ENCODE assay signal across 8 cellular contexts in genomic region chr17:17836818-17837379, GRCh38. TPM values are rescaled to one million over a fixed set of nuclear protein-coding genes. Genes with fewer than 3 reads are reported as not detected.
DNase-seq lines count a peak whose midpoint lies in the region; ATAC-seq and TF ChIP-seq lines count a peak whose summit lies in the region.

SREBF1 (minus strand) TSS chr17:17836986; CDS start chr17:17836817, 169 bp downstream.

- peaks cover 74% of the 10 kb centered on the region for H3K4me1 Mint-ChIP-seq in activated T-cell treated with anti-CD3 and anti-CD28 coated beads, Interleukin-2, amount 50 U/mL, for 24 hours (ENCODE audit: low read depth)
- H3K4me1 Mint-ChIP-seq in naive B cell: peaks cover 41 to 72% (median 69%) of the 10 kb centered on the region in 3 donors

- DNase-seq in NCI-H2081 (lab: John Stamatoyannopoulos, UW): peak; percentile 31 to 43
- DNase-seq in NCI-H2081 treated with DMSO at 0.1 percent for 48 hours (lab: John Stamatoyannopoulos, UW): no peak
- peak; percentile 77 for DNase-seq in NCI-H748 (lab: John Stamatoyannopoulos, UW; ENCODE audit: unreplicated experiment)
- peak; percentile 79 for DNase-seq in activated T-cell treated with anti-CD3 and anti-CD28 coated beads, Interleukin-2, amount 50 U/mL, for 24 hours
- DNase-seq in esophagus muscularis mucosa (ENCODE audit: extremely low spot score): no peak
- peak; percentile 60 for DNase-seq in naive B cell
- peak in 36 of 49 donors; percentile 29 to 83 (median 54) for DNase-seq in substantia nigra (lab: John Stamatoyannopoulos, UW)

- no peaks in the 10 kb centered on the region for H3K9me3 ChIP-seq in esophagus muscularis mucosa

- peaks cover 37% of the 10 kb centered on the region for H3K36me3 Mint-ChIP-seq in activated T-cell treated with anti-CD3 and anti-CD28 coated beads, Interleukin-2, amount 50 U/mL, for 24 hours (ENCODE audit: low read depth)
- no peaks in the 10 kb centered on the region for H3K36me3 Mint-ChIP-seq in naive B cell

- no peak for TF ChIP-seq EP300 in esophagus muscularis mucosa (IDR thresholded peaks at IDR 0.05)

- H3K27ac ChIP-seq in esophagus muscularis mucosa (replicated peaks in 1 of 4) (peak within 1 kb of the TSS; percentile 95 to 100 (median 99)), substantia nigra (ENCODE audit: low read depth, low read length, poor library complexity, severe bottlenecking) (peak within 1 kb of the TSS; percentile 97)

- intact Hi-C loops in esophagus muscularis mucosa (cut with DNase I): no loop called here

- WGBS in esophagus muscularis mucosa: 0% methylated on average over 10 of the region's 52 CpGs

- peak within 1 kb of the TSS; percentile 71 to 97 (median 87) for H3K4me3 ChIP-seq in esophagus muscularis mucosa

- H3K4me1 ChIP-seq in esophagus muscularis mucosa: peaks cover 65 to 93% (median 89%) of the 10 kb centered on the region in 4 donors

- ATAC-seq in HG02588 (IDR thresholded peaks at IDR 0.05; ENCODE audit: unreplicated experiment): peak; percentile 23
- peak; percentile 34 to 35 for ATAC-seq in naive B cell (ENCODE audit: low read depth in 2 of 2)

- TF ChIP-seq POLR2A in esophagus muscularis mucosa (IDR thresholded peaks at IDR 0.05; ENCODE audit: low read depth): no peak

- no peaks in the 10 kb centered on the region for H3K9me3 Mint-ChIP-seq in activated T-cell treated with anti-CD3 and anti-CD28 coated beads, Interleukin-2, amount 50 U/mL, for 24 hours
- no peaks in the 10 kb centered on the region for H3K9me3 Mint-ChIP-seq in naive B cell

- H3K27me3 ChIP-seq in esophagus muscularis mucosa: no peaks in the 10 kb centered on the region

- no peaks in the 10 kb centered on the region for H3K36me3 ChIP-seq in esophagus muscularis mucosa

- H3K27me3 Mint-ChIP-seq in activated T-cell treated with anti-CD3 and anti-CD28 coated beads, Interleukin-2, amount 50 U/mL, for 24 hours: no peaks in the 10 kb centered on the region
- H3K27me3 Mint-ChIP-seq in naive B cell: no peaks in the 10 kb centered on the region

- peak within 1 kb of the TSS; percentile 94 for H3K4me3 Mint-ChIP-seq in activated T-cell treated with anti-CD3 and anti-CD28 coated beads, Interleukin-2, amount 50 U/mL, for 24 hours
- peak within 1 kb of the TSS; percentile 85 to 97 (median 92) for H3K4me3 Mint-ChIP-seq in naive B cell

- TF ChIP-seq CTCF in esophagus muscularis mucosa (IDR thresholded peaks at IDR 0.05): no peak

- H3K27ac Mint-ChIP-seq in activated T-cell treated with anti-CD3 and anti-CD28 coated beads, Interleukin-2, amount 50 U/mL, for 24 hours: peak within 1 kb of the TSS; percentile 97
- peak within 1 kb of the TSS; percentile 98 to 100 (median 100) for H3K27ac Mint-ChIP-seq in naive B cell

RNA-seq across cellular contexts. Expression of gene SREBF1, which starts in this region (rescaled TPM):
- 10 to 100 TPM; 28.1 to 62.6 (median 39.7) TPM for total RNA-seq in esophagus muscularis mucosa
- polyA plus RNA-seq in naive B cell (ENCODE audit: low read depth in 6 of 6): 10 to 100 TPM in 1 of 6 donors, 1 to 10 TPM in 5; 4.8 to 10.0 (median 5.4) TPM

Comparison
In these comparisons a context has a peak if more than half of its experiments do, and no peak if none do; other contexts are left out.
1. DNase-seq: peak in NCI-H2081 (2 of 2), NCI-H748 (single experiment), activated T-cell treated with anti-CD3 and anti-CD28 coated beads, Interleukin-2, amount 50 U/mL, for 24 hours (single experiment), naive B cell (single experiment) and substantia nigra (36 of 49); none in NCI-H2081 treated with DMSO at 0.1 percent for 48 hours (single experiment) and esophagus muscularis mucosa (single experiment).